In the genomic region with DNA sequence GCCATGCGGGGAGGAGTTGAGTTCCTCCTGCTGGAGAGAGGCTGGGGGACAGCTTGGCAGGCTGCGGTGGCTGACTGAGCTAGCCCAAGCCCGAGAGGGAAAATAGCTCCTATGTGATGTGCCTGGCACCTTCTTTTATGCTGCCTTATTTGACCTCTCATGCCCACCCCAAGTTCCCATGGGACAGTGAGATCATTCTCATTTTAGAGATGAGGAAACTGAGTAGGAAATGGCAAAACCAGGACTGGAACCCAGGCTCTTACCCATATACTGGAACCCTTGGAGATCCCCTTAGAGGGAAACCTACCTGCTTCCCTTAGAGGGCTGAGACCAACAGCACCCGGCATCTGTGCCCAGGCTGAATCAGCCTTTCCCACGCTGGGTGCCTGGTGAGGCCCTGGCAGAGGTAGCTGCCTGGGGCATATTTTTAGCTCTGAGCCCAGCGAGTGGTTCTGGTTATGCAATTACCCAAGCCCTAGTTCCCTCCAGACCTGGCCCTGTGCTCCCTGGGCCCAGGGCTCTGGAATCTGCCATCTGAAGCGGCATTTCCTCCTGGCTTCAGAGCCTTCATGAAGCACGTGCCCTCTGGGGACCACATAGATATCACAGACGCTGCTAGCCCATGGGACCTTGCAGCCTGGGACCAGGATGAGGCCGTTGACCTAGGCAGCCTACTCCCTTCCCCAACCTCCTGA, we compare ENCODE assay signal across 13 cellular contexts. TPM values are rescaled to one million over a fixed set of nuclear protein-coding genes. Genes with fewer than 3 reads are reported as not detected.
A peak's percentile ranks its signal among the peaks of the same experiment; 100 is the strongest.
DNase-seq lines count a peak whose midpoint lies in the region; ATAC-seq and TF ChIP-seq lines count a peak whose summit lies in the region.
"Had no signal": no experiment of that assay in that cellular context is flagged by ENCODE, and none has a peak within 500 bp of the region (broad histone marks: within the 10 kb centered on the region; RNA-seq: fewer than 3 reads in every experiment).

No MANE protein-coding gene starts in this region.

- H3K4ac ChIP-seq in neuronal stem cell (ENCODE audit: low read length): no peak overlapping the region

- TF ChIP-seq CTCF in upper lobe of left lung (IDR thresholded peaks at IDR 0.05): no peak

- no peak overlapping the region for H3K4me2 ChIP-seq in neuronal stem cell (ENCODE audit: insufficient read depth, low read length, poor library complexity, severe bottlenecking)

- no peak overlapping the region for H2AFZ ChIP-seq in neuronal stem cell (ENCODE audit: low read length)

- H2AK5ac ChIP-seq in neuronal stem cell (ENCODE audit: low read depth, low read length): peak overlapping the region; percentile 27

- no CpG with 5 or more reads among the region's 10 CpGs for WGBS in neuronal stem cell (ENCODE audit: extremely low coverage in 2 of 2, insufficient read length in 2 of 2, insufficient replicate concordance in 1 of 2), 2 donors
- WGBS in upper lobe of left lung, 2 donors: 80 to 87% methylated on average over 4 to 10 of the region's 10 CpGs

- no peak for TF ChIP-seq POLR2A in upper lobe of left lung (IDR thresholded peaks at IDR 0.05)

- H3K27ac ChIP-seq in neuronal stem cell (replicated peaks; ENCODE audit: low read length) (no peak overlapping the region), upper lobe of left lung (peak overlapping the region in 3 of 4 donors; percentile 9 to 39 (median 32))

- H3K9ac ChIP-seq in neuronal stem cell (ENCODE audit: low read depth, low read length, poor library complexity): no peak overlapping the region

- H3K23ac ChIP-seq in neuronal stem cell (ENCODE audit: low read depth, low read length, poor library complexity): no peak overlapping the region

- H2BK15ac ChIP-seq in neuronal stem cell (ENCODE audit: low read length): no peak overlapping the region

- H3K9me3 ChIP-seq in neuronal stem cell (replicated peaks in 1 of 2; ENCODE audit: control insufficient read depth in 2 of 2, insufficient read depth in 1 of 2, low read depth in 1 of 2, low read length in 2 of 2) (no peaks in the 10 kb centered on the region), upper lobe of left lung (no peaks in the 10 kb centered on the region)
- H3K9me3 ChIP-seq: esophagus muscularis mucosa had no signal

- no peak overlapping the region for H2BK5ac ChIP-seq in neuronal stem cell (ENCODE audit: low read length)

- H3K27me3 ChIP-seq in neuronal stem cell (ENCODE audit: control insufficient read depth in 3 of 3, insufficient read depth in 3 of 3, low read depth in 1 of 3, low read length in 3 of 3) (no peaks in the 10 kb centered on the region), upper lobe of left lung (no peaks in the 10 kb centered on the region)

- H4K91ac ChIP-seq in neuronal stem cell (ENCODE audit: low read depth, low read length, poor library complexity): no peak overlapping the region

- H3K4me1 ChIP-seq in neuronal stem cell (ENCODE audit: control insufficient read depth in 2 of 2, insufficient read depth in 1 of 2, low read depth in 1 of 2, low read length in 2 of 2): peaks cover 20 to 23% of the 10 kb centered on the region in 2 donors
- H3K4me1 ChIP-seq in upper lobe of left lung: peaks cover 4 to 28% (median 9%) of the 10 kb centered on the region in 4 donors

- no peak overlapping the region for H3K4me3 ChIP-seq in neuronal stem cell (ENCODE audit: low read length in 2 of 2)
- H3K4me3 ChIP-seq in upper lobe of left lung: no peak overlapping the region
- H3K4me3 ChIP-seq: esophagus muscularis mucosa had no signal

- no peak overlapping the region for H2BK120ac ChIP-seq in neuronal stem cell (ENCODE audit: low read depth, low read length)

- no peak overlapping the region for H4K8ac ChIP-seq in neuronal stem cell (ENCODE audit: low read depth, low read length)

- H3K36me3 ChIP-seq in neuronal stem cell (replicated peaks in 1 of 2; ENCODE audit: control insufficient read depth in 2 of 2, insufficient read depth in 2 of 2, low read length in 2 of 2) (peaks cover 0 to 3% of the 10 kb centered on the region in 2 donors), upper lobe of left lung (no peaks in the 10 kb centered on the region)
- H3K36me3 ChIP-seq: esophagus muscularis mucosa had no signal

- peak; percentile 87 for ATAC-seq in Right ventricle myocardium inferior
- ATAC-seq in upper lobe of left lung (ENCODE audit: low FRiP score in 2 of 2): no peak
- ATAC-seq in GM21576 (IDR thresholded peaks at IDR 0.05; ENCODE audit: unreplicated experiment): no peak
- ATAC-seq: stimulated activated naive CD8-positive, alpha-beta T cell treated with anti-CD3 and anti-CD28 coated beads, Interleukin-15, amount 100 ng/mL, for 72 hours had no signal

- H3K18ac ChIP-seq in neuronal stem cell (ENCODE audit: low read length): peak overlapping the region; percentile 36

- no peak overlapping the region for H3K14ac ChIP-seq in neuronal stem cell (ENCODE audit: low read length)

- intact Hi-C loops in Right ventricle myocardium inferior (cut with DNase I): loop anchor here (2.0 kb wide), 1 partner anchor 28 kb away; no protein-coding TSS in a partner anchor

- H3K79me1 ChIP-seq in neuronal stem cell (ENCODE audit: low read depth, low read length): no peaks in the 10 kb centered on the region

- DNase-seq in RPMI7951 (ENCODE audit: low read depth) (peak; percentile 75), Right ventricle myocardium inferior (ENCODE audit: missing footprints) (no peak), neuronal stem cell (ENCODE audit: low spot score) (no peak), upper lobe of left lung (no peak), T-helper 2 cell (no peak), SHP77 (lab: John Stamatoyannopoulos, UW) (no peak)
- DNase-seq in activated naive CD4-positive, alpha-beta T cell treated with Interleukin-2 at 50 U/mL for 16 hours: no peak
- DNase-seq: CD4-positive, alpha-beta T cell; NCI-H1417 treated with DMSO at 0.1 percent for 48 hours; NCI-H2227 treated with DMSO at 0.1 percent for 48 hours; stimulated activated naive CD8-positive, alpha-beta T cell treated with anti-CD3 and anti-CD28 coated beads, Interleukin-15, amount 100 ng/mL, for 72 hours had no signal

- no peak overlapping the region for H2BK12ac ChIP-seq in neuronal stem cell (ENCODE audit: low read length)

- TF ChIP-seq EP300 in upper lobe of left lung (IDR thresholded peaks at IDR 0.05): no peak

RNA-seq across cellular contexts. Expression of gene COL27A1, which starts 23.6 kb away (rescaled TPM):
- 2.8 and 4.7 TPM in 2 replicates for total RNA-seq in RPMI7951 (2014; rRNA removed; shearing (Covaris generic))
- total RNA-seq in Right ventricle myocardium inferior (9.8 TPM), upper lobe of left lung (10 to 100 TPM in 3 of 6 donors, 1 to 10 TPM in 3; 4.0 to 55.5 (median 9.2) TPM)
- 11.1 TPM for polyA plus RNA-seq in neuronal stem cell (2013, experiment 1 of 2)
- 11.1 TPM for polyA plus RNA-seq in neuronal stem cell (2013, experiment 2 of 2)
